ENCODE assay signal across 20 cellular contexts in genomic region chr9:27433599-27434325, GRCh38.
DNase-seq lines count a peak whose midpoint lies in the region; ATAC-seq and TF ChIP-seq lines count a peak whose summit lies in the region.
"Had no signal": no experiment of that assay in that cellular context is flagged by ENCODE, and none has a peak within 500 bp of the region (broad histone marks: within the 10 kb centered on the region; RNA-seq: fewer than 3 reads in every experiment).

No MANE protein-coding gene starts in this region.

- H3K4me1 Mint-ChIP-seq in GM23338: peaks cover 58% of the 10 kb centered on the region

- intact Hi-C loops in ascending aorta (cut with DNase I) (no loop called here), sciatic nerve (cut with DNase I) (no loop called here)

- ATAC-seq in GM23338 (no peak), sciatic nerve (peak; percentile 71), HG02981 (IDR thresholded peaks at IDR 0.05; ENCODE audit: unreplicated experiment) (no peak)

- H3K36me3 Mint-ChIP-seq in GM23338 (ENCODE audit: low read depth): no peaks in the 10 kb centered on the region; the same call in 2 of the 3 replicates
- H3K36me3 Mint-ChIP-seq: activated CD4-positive, alpha-beta memory T cell treated with anti-CD3 and anti-CD28 coated beads for 36 hours; CD4-positive, CD25-positive, alpha-beta regulatory T cell had no signal

- no peak overlapping the region for H2AFZ ChIP-seq in GM23338

- no peaks in the 10 kb centered on the region for H3K9me3 Mint-ChIP-seq in GM23338
- H3K9me3 Mint-ChIP-seq: activated B cell treated with CpG ODN at 0.5 μM for 24 hours; activated CD4-positive, alpha-beta memory T cell treated with anti-CD3 and anti-CD28 coated beads for 36 hours had no signal

- peaks cover 7% of the 10 kb centered on the region for H3K9me2 ChIP-seq in GM23338 (ENCODE audit: insufficient read depth)

- H3F3A ChIP-seq in GM23338 (replicated peaks; ENCODE audit: low read depth): no peaks in the 10 kb centered on the region

- TF ChIP-seq CTCF in GM23338 (conservative IDR thresholded peaks at IDR 0.05; ENCODE audit: low read depth in 2 of 2): no peak
- TF ChIP-seq CTCF in ascending aorta (IDR thresholded peaks at IDR 0.05): no peak

- H3K27me3 ChIP-seq in GM23338 (ENCODE audit: insufficient read depth) (no peaks in the 10 kb centered on the region), ascending aorta (no peaks in the 10 kb centered on the region)
- H3K27me3 ChIP-seq: adrenal gland, cardiac muscle cell, suprapubic skin had no signal

- peak overlapping the region; percentile 30; the same call in 1 of the 2 replicates for H3K27ac ChIP-seq in GM23338 (ENCODE audit: low read depth)
- H3K27ac ChIP-seq in ascending aorta: peak overlapping the region; percentile 29 to 54
- H3K27ac ChIP-seq: adrenal gland, cardiac muscle cell had no signal

- no peaks in the 10 kb centered on the region for H3K9me3 ChIP-seq in ascending aorta
- H3K9me3 ChIP-seq: adrenal gland, suprapubic skin had no signal

- DNase-seq in GM23338 (ENCODE audit: low spot score) (peak; percentile 43), ascending aorta (ENCODE audit: low spot score in 2 of 2) (no peak), left kidney (ENCODE audit: low read depth, low spot score) (peak; percentile 85), sciatic nerve (ENCODE audit: low spot score) (no peak), occipital lobe (lab: John Stamatoyannopoulos, UW) (no peak), LoVo (ENCODE audit: low spot score) (no peak)
- no peak for DNase-seq in stimulated activated CD4-positive, alpha-beta T cell treated with anti-CD3 and anti-CD28 coated beads, Interleukin-4, amount 100 ng/mL, for 4 hours
- DNase-seq: activated B cell treated with CpG ODN at 0.5 μM for 24 hours; activated CD4-positive, alpha-beta memory T cell treated with anti-CD3 and anti-CD28 coated beads for 36 hours; adrenal gland; CD4-positive, CD25-positive, alpha-beta regulatory T cell; GDM1; Karpas-422; NCI-H1092 treated with DMSO at 0.1 percent for 48 hours; NCI-H2081; NCI-H524; T-helper 9 cell had no signal

- H3K4me1 ChIP-seq in GM23338 (ENCODE audit: insufficient read depth) (peaks cover 33% of the 10 kb centered on the region), ascending aorta (peaks cover 0 to 18% of the 10 kb centered on the region in 2 donors)

- no peaks in the 10 kb centered on the region for H3K27me3 Mint-ChIP-seq in GM23338 (ENCODE audit: insufficient read depth, low read depth, poor library complexity)
- H3K27me3 Mint-ChIP-seq: activated B cell treated with CpG ODN at 0.5 μM for 24 hours; activated CD4-positive, alpha-beta memory T cell treated with anti-CD3 and anti-CD28 coated beads for 36 hours had no signal

- no peaks in the 10 kb centered on the region for H4K20me1 ChIP-seq in GM23338 (replicated peaks; ENCODE audit: insufficient read depth)

- H3K4me3 ChIP-seq in GM23338 (no peak overlapping the region), ascending aorta (no peak overlapping the region)
- H3K4me3 ChIP-seq: adrenal gland, cardiac muscle cell, suprapubic skin had no signal

- H3K4me2 ChIP-seq in GM23338: 0 out of 2 replicates have a peak overlapping the region, but pooled peaks have one; percentile 23

- H3K27ac Mint-ChIP-seq in GM23338: no peak overlapping the region; the same call in 1 of the 2 replicates
- H3K27ac Mint-ChIP-seq: activated B cell treated with CpG ODN at 0.5 μM for 24 hours; activated CD4-positive, alpha-beta memory T cell treated with anti-CD3 and anti-CD28 coated beads for 36 hours; CD4-positive, CD25-positive, alpha-beta regulatory T cell had no signal

- no peak overlapping the region for H3K4me3 Mint-ChIP-seq in GM23338
- H3K4me3 Mint-ChIP-seq: activated B cell treated with CpG ODN at 0.5 μM for 24 hours; activated CD4-positive, alpha-beta memory T cell treated with anti-CD3 and anti-CD28 coated beads for 36 hours; CD4-positive, CD25-positive, alpha-beta regulatory T cell had no signal

- H3K36me3 ChIP-seq in GM23338 (ENCODE audit: insufficient read depth) (no peaks in the 10 kb centered on the region), ascending aorta (no peaks in the 10 kb centered on the region)
- H3K36me3 ChIP-seq: adrenal gland, cardiac muscle cell, suprapubic skin had no signal

- no peaks in the 10 kb centered on the region for H3K79me2 ChIP-seq in GM23338 (replicated peaks; ENCODE audit: insufficient read depth)

TF ChIP-seq in GM23338, 12 proteins besides CTCF, POLR2A, EP300 and RAD21:
- TF ChIP-seq NANOG (IDR thresholded peaks at IDR 0.05; ENCODE audit: borderline replicate concordance): no peak
- TF ChIP-seq, protein P1, sequence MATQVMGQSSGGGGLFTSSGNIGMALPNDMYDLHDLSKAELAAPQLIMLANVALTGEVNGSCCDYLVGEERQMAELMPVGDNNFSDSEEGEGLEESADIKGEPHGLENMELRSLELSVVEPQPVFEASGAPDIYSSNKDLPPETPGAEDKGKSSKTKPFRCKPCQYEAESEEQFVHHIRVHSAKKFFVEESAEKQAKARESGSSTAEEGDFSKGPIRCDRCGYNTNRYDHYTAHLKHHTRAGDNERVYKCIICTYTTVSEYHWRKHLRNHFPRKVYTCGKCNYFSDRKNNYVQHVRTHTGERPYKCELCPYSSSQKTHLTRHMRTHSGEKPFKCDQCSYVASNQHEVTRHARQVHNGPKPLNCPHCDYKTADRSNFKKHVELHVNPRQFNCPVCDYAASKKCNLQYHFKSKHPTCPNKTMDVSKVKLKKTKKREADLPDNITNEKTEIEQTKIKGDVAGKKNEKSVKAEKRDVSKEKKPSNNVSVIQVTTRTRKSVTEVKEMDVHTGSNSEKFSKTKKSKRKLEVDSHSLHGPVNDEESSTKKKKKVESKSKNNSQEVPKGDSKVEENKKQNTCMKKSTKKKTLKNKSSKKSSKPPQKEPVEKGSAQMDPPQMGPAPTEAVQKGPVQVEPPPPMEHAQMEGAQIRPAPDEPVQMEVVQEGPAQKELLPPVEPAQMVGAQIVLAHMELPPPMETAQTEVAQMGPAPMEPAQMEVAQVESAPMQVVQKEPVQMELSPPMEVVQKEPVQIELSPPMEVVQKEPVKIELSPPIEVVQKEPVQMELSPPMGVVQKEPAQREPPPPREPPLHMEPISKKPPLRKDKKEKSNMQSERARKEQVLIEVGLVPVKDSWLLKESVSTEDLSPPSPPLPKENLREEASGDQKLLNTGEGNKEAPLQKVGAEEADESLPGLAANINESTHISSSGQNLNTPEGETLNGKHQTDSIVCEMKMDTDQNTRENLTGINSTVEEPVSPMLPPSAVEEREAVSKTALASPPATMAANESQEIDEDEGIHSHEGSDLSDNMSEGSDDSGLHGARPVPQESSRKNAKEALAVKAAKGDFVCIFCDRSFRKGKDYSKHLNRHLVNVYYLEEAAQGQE (IDR thresholded peaks at IDR 0.05; ENCODE audit: unreplicated experiment): no peak
- no peak for TF ChIP-seq ZNF114 (CRISPR knock-in tag; IDR thresholded peaks at IDR 0.05)
- TF ChIP-seq ZNF331 (CRISPR knock-in tag; IDR thresholded peaks at IDR 0.05; ENCODE audit: low read depth): no peak
- no peak for TF ChIP-seq EZH2phosphoT487 (IDR thresholded peaks at IDR 0.05; ENCODE audit: unreplicated experiment)
- no peak for TF ChIP-seq CREB1 (CRISPR knock-in tag; IDR thresholded peaks at IDR 0.05; ENCODE audit: low read depth)

Comparison
In these comparisons a context has a peak if more than half of its experiments do, and no peak if none do; other contexts are left out.
1. DNase-seq: peak in GM23338 (single experiment) and left kidney (single experiment); none in ascending aorta (0 of 2), sciatic nerve (single experiment), occipital lobe (single experiment), stimulated activated CD4-positive, alpha-beta T cell treated with anti-CD3 and anti-CD28 coated beads, Interleukin-4, amount 100 ng/mL, for 4 hours (0 of 2) and LoVo (single experiment).